ENCODE assay signal across 1 cellular context in the genomic region with DNA sequence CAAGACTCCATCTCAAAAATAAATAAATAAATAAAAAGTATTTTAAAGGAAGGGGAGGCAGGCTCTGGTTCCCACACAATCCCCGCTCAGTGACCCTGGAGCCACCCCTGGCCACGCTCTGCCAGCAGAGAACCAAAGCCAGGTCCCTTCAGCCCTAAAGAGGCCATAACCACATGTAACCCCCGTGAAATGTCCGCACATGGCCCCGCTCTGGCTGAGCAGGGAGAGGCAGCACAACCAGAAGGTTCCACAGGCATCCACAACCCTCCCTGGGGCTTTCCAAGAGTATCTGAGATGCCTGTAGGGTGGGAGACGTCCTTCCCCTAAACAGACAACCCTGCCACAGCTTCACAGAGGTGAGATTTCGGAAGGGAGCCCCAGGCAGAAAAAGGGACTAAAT.
TF ChIP-seq lines count a peak whose summit lies in the region.

No MANE protein-coding gene starts in this region.

TF ChIP-seq in K562, 482 proteins besides CTCF, POLR2A, EP300 and RAD21:
- no peak for TF ChIP-seq XRCC3 (IDR thresholded peaks at IDR 0.05)
- TF ChIP-seq, protein P1, sequence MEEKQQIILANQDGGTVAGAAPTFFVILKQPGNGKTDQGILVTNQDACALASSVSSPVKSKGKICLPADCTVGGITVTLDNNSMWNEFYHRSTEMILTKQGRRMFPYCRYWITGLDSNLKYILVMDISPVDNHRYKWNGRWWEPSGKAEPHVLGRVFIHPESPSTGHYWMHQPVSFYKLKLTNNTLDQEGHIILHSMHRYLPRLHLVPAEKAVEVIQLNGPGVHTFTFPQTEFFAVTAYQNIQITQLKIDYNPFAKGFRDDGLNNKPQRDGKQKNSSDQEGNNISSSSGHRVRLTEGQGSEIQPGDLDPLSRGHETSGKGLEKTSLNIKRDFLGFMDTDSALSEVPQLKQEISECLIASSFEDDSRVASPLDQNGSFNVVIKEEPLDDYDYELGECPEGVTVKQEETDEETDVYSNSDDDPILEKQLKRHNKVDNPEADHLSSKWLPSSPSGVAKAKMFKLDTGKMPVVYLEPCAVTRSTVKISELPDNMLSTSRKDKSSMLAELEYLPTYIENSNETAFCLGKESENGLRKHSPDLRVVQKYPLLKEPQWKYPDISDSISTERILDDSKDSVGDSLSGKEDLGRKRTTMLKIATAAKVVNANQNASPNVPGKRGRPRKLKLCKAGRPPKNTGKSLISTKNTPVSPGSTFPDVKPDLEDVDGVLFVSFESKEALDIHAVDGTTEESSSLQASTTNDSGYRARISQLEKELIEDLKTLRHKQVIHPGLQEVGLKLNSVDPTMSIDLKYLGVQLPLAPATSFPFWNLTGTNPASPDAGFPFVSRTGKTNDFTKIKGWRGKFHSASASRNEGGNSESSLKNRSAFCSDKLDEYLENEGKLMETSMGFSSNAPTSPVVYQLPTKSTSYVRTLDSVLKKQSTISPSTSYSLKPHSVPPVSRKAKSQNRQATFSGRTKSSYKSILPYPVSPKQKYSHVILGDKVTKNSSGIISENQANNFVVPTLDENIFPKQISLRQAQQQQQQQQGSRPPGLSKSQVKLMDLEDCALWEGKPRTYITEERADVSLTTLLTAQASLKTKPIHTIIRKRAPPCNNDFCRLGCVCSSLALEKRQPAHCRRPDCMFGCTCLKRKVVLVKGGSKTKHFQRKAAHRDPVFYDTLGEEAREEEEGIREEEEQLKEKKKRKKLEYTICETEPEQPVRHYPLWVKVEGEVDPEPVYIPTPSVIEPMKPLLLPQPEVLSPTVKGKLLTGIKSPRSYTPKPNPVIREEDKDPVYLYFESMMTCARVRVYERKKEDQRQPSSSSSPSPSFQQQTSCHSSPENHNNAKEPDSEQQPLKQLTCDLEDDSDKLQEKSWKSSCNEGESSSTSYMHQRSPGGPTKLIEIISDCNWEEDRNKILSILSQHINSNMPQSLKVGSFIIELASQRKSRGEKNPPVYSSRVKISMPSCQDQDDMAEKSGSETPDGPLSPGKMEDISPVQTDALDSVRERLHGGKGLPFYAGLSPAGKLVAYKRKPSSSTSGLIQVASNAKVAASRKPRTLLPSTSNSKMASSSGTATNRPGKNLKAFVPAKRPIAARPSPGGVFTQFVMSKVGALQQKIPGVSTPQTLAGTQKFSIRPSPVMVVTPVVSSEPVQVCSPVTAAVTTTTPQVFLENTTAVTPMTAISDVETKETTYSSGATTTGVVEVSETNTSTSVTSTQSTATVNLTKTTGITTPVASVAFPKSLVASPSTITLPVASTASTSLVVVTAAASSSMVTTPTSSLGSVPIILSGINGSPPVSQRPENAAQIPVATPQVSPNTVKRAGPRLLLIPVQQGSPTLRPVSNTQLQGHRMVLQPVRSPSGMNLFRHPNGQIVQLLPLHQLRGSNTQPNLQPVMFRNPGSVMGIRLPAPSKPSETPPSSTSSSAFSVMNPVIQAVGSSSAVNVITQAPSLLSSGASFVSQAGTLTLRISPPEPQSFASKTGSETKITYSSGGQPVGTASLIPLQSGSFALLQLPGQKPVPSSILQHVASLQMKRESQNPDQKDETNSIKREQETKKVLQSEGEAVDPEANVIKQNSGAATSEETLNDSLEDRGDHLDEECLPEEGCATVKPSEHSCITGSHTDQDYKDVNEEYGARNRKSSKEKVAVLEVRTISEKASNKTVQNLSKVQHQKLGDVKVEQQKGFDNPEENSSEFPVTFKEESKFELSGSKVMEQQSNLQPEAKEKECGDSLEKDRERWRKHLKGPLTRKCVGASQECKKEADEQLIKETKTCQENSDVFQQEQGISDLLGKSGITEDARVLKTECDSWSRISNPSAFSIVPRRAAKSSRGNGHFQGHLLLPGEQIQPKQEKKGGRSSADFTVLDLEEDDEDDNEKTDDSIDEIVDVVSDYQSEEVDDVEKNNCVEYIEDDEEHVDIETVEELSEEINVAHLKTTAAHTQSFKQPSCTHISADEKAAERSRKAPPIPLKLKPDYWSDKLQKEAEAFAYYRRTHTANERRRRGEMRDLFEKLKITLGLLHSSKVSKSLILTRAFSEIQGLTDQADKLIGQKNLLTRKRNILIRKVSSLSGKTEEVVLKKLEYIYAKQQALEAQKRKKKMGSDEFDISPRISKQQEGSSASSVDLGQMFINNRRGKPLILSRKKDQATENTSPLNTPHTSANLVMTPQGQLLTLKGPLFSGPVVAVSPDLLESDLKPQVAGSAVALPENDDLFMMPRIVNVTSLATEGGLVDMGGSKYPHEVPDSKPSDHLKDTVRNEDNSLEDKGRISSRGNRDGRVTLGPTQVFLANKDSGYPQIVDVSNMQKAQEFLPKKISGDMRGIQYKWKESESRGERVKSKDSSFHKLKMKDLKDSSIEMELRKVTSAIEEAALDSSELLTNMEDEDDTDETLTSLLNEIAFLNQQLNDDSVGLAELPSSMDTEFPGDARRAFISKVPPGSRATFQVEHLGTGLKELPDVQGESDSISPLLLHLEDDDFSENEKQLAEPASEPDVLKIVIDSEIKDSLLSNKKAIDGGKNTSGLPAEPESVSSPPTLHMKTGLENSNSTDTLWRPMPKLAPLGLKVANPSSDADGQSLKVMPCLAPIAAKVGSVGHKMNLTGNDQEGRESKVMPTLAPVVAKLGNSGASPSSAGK (IDR thresholded peaks at IDR 0.05), result peak; percentile 56; the same call in 1 of the 2 replicates
- TF ChIP-seq SIX5 (IDR thresholded peaks at IDR 0.05; ENCODE audit: borderline replicate concordance in 1 of 2, insufficient read depth in 1 of 2, low read depth in 1 of 2, low read length in 2 of 2), result no peak
- TF ChIP-seq, protein P2, sequence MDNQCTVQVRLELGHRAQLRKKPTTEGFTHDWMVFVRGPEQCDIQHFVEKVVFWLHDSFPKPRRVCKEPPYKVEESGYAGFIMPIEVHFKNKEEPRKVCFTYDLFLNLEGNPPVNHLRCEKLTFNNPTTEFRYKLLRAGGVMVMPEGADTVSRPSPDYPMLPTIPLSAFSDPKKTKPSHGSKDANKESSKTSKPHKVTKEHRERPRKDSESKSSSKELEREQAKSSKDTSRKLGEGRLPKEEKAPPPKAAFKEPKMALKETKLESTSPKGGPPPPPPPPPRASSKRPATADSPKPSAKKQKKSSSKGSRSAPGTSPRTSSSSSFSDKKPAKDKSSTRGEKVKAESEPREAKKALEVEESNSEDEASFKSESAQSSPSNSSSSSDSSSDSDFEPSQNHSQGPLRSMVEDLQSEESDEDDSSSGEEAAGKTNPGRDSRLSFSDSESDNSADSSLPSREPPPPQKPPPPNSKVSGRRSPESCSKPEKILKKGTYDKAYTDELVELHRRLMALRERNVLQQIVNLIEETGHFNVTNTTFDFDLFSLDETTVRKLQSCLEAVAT (IDR thresholded peaks at IDR 0.05), result no peak
- TF ChIP-seq ZFP1 (CRISPR knock-in tag; IDR thresholded peaks at IDR 0.05), result no peak
- TF ChIP-seq THRA (IDR thresholded peaks at IDR 0.05), result no peak
- 0 out of 2 replicates have a peak, but pooled peaks have one; percentile 26 for TF ChIP-seq L3MBTL2 (IDR thresholded peaks at IDR 0.05)
- TF ChIP-seq, protein P3, sequence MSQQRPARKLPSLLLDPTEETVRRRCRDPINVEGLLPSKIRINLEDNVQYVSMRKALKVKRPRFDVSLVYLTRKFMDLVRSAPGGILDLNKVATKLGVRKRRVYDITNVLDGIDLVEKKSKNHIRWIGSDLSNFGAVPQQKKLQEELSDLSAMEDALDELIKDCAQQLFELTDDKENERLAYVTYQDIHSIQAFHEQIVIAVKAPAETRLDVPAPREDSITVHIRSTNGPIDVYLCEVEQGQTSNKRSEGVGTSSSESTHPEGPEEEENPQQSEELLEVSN (IDR thresholded peaks at IDR 0.05; ENCODE audit: borderline replicate concordance in 1 of 2, extremely low read depth in 1 of 2, insufficient read depth in 1 of 2, insufficient read length in 1 of 2, low read depth in 1 of 2, low read length in 1 of 2, poor library complexity in 1 of 2, severe bottlenecking in 1 of 2), result peak in 1 of 2 experiments; percentile 50
- TF ChIP-seq MAZ (CRISPR knock-in tag; conservative IDR thresholded peaks at IDR 0.05 in 1 of 2, IDR thresholded peaks at IDR 0.05 in 1 of 2), result 0 out of 4 replicates have a peak, but pooled peaks of 1 of the 2 experiments have one; percentile 13
- TF ChIP-seq PURB (CRISPR knock-in tag; IDR thresholded peaks at IDR 0.05; ENCODE audit: low read depth), result no peak
- TF ChIP-seq MNT (conservative IDR thresholded peaks at IDR 0.05), result peak in 1 of 2 experiments; percentile 27; a peak in 2 of 4 replicates
- peak; percentile 64 for TF ChIP-seq MYC (IDR thresholded peaks at IDR 0.05; ENCODE audit: low read depth, low read length)
- no peak for TF ChIP-seq MYC (CRISPR knock-in tag; IDR thresholded peaks at IDR 0.05; ENCODE audit: borderline replicate concordance, low read depth)
- TF ChIP-seq, protein P4, sequence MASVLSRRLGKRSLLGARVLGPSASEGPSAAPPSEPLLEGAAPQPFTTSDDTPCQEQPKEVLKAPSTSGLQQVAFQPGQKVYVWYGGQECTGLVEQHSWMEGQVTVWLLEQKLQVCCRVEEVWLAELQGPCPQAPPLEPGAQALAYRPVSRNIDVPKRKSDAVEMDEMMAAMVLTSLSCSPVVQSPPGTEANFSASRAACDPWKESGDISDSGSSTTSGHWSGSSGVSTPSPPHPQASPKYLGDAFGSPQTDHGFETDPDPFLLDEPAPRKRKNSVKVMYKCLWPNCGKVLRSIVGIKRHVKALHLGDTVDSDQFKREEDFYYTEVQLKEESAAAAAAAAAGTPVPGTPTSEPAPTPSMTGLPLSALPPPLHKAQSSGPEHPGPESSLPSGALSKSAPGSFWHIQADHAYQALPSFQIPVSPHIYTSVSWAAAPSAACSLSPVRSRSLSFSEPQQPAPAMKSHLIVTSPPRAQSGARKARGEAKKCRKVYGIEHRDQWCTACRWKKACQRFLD (CRISPR knock-in tag; IDR thresholded peaks at IDR 0.05), result 0 out of 2 replicates have a peak, but pooled peaks have one; percentile 12
- no peak for TF ChIP-seq NELFE (IDR thresholded peaks at IDR 0.05; ENCODE audit: insufficient read depth, insufficient read length)
- 0 out of 2 replicates have a peak, but pooled peaks have one; percentile 43 for TF ChIP-seq MAX (CRISPR knock-in tag; IDR thresholded peaks at IDR 0.05)
- TF ChIP-seq, protein P5, sequence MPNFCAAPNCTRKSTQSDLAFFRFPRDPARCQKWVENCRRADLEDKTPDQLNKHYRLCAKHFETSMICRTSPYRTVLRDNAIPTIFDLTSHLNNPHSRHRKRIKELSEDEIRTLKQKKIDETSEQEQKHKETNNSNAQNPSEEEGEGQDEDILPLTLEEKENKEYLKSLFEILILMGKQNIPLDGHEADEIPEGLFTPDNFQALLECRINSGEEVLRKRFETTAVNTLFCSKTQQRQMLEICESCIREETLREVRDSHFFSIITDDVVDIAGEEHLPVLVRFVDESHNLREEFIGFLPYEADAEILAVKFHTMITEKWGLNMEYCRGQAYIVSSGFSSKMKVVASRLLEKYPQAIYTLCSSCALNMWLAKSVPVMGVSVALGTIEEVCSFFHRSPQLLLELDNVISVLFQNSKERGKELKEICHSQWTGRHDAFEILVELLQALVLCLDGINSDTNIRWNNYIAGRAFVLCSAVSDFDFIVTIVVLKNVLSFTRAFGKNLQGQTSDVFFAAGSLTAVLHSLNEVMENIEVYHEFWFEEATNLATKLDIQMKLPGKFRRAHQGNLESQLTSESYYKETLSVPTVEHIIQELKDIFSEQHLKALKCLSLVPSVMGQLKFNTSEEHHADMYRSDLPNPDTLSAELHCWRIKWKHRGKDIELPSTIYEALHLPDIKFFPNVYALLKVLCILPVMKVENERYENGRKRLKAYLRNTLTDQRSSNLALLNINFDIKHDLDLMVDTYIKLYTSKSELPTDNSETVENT (CRISPR knock-in tag; IDR thresholded peaks at IDR 0.05), result 0 out of 2 replicates have a peak, but pooled peaks have one; percentile 16
- TF ChIP-seq YY1 (IDR thresholded peaks at IDR 0.05; ENCODE audit: borderline replicate concordance in 1 of 3, control insufficient read depth in 1 of 3, extremely low read depth in 1 of 3, insufficient read depth in 3 of 3, insufficient read length in 1 of 3, insufficient replicate concordance in 2 of 3, low read depth in 1 of 3, low read length in 2 of 3), result peak in 1 of 3 experiments; percentile 69
